ENCODE assay signal across 9 cellular contexts in the genomic region with DNA sequence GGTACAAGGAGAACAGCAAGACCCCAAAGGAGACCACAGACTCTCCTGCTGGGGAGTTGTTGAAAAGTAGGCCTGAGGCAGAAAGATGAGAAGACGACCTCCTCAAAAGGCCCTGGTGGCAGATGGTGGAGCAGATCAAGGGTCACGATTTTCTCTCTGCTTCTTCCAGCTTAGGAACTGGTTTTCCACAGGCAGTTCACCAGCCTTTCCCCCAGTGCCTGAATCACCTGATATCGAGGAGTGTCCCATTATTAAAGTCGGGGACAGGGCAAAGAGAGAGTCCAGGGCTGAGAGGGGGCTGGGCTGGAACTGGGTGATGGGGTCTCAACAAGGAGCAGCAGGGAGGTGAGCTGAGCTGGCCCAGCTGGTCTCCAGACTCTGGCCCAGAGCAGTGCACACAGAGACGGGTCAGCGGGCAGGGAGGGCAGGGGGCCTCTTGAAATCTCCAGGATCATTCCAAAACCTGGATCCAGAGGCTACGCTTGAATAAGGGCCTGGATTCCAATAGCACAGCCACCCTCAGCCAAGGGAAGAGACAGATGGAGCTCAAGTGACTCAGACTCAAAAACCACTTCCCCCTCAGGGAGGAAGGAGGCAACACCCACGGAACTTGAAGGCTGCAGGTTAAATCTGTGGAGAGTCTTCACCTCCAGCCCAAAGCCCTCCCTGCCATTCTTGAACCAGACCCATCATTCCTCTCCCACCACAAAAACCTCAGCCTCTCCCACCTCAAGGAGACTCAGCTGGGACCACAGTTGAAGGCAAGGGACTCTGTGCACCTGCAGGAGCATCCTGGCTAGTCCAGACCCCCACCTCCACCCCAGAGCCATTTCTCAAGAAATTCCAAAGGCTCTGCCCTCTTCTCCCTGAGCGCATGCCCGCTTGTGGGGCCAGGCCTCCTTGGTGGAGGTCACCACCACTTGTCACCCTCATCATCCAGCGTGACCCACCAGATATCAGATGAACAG. TPM values are rescaled to one million over a fixed set of nuclear protein-coding genes. Genes with fewer than 3 reads are reported as not detected.
DNase-seq lines count a peak whose midpoint lies in the region; ATAC-seq, FAIRE-seq and TF ChIP-seq lines count a peak whose summit lies in the region.
"Had no signal": no experiment of that assay in that cellular context is flagged by ENCODE, and none has a peak within 500 bp of the region (broad histone marks: within the 10 kb centered on the region; RNA-seq: fewer than 3 reads in every experiment).

A gene with protein sequence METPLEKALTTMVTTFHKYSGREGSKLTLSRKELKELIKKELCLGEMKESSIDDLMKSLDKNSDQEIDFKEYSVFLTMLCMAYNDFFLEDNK (minus strand): TSS at position 541 of the 968 bp plus-strand sequence. CDS start 743 bp downstream, outside the sequence.

- H3K9me3 ChIP-seq in WERI-Rb-1 (ENCODE audit: severe bottlenecking) (no peaks in the 10 kb centered on the region), endothelial cell of umbilical vein (replicated peaks; ENCODE audit: control insufficient read depth, insufficient read depth, low read length) (no peaks in the 10 kb centered on the region)

- H3K27me3 ChIP-seq in WERI-Rb-1 (ENCODE audit: insufficient read depth, low read depth, severe bottlenecking) (no peaks in the 10 kb centered on the region), endothelial cell of umbilical vein (ENCODE audit: control insufficient read depth in 2 of 2, insufficient read depth in 2 of 2, low read length in 2 of 2) (no peaks in the 10 kb centered on the region)

- H3K36me3 ChIP-seq in WERI-Rb-1 (no peaks in the 10 kb centered on the region), endothelial cell of umbilical vein (ENCODE audit: control insufficient read depth in 2 of 2, extremely low read depth in 1 of 2, insufficient read depth in 2 of 2, low read length in 2 of 2) (no peaks in the 10 kb centered on the region)

- no peak within 1 kb of the TSS for H3K4me3 ChIP-seq in WERI-Rb-1 (ENCODE audit: low read depth, low read length)
- no peak within 1 kb of the TSS for H3K4me3 ChIP-seq in endothelial cell of umbilical vein (replicated peaks in 1 of 3; ENCODE audit: insufficient read depth in 1 of 3, low read depth in 1 of 3, low read length in 3 of 3)

- TF ChIP-seq CTCF in WERI-Rb-1 (IDR thresholded peaks at IDR 0.05; ENCODE audit: low read depth, low read length) (no peak), endothelial cell of umbilical vein (IDR thresholded peaks at IDR 0.05; ENCODE audit: extremely low read depth in 1 of 2, insufficient read depth in 1 of 2, low read depth in 1 of 2, low read length in 2 of 2) (no peak)

- BruUV-seq in endothelial cell of umbilical vein (replicated peaks; lab: Mats Ljungman, UMichigan) = no TSS peak

- H3K4me1 ChIP-seq in endothelial cell of umbilical vein (ENCODE audit: control insufficient read depth, extremely low read depth, insufficient read depth, low read length) = peaks cover 12% of the 10 kb centered on the region

- H3K4me2 ChIP-seq in endothelial cell of umbilical vein (ENCODE audit: insufficient read depth, low read length) = no peak within 1 kb of the TSS

- no peak for TF ChIP-seq POLR2A in endothelial cell of umbilical vein (IDR thresholded peaks at IDR 0.05; ENCODE audit: low read depth, low read length)

- H4K20me1 ChIP-seq in endothelial cell of umbilical vein (replicated peaks; ENCODE audit: control insufficient read depth, extremely low read depth, insufficient read depth, low read length) = no peaks in the 10 kb centered on the region

- H3K9ac ChIP-seq in endothelial cell of umbilical vein (replicated peaks; ENCODE audit: extremely low read depth, insufficient read depth, low read length) = no peak within 1 kb of the TSS

- peaks cover under 1% of the 10 kb centered on the region for H3K79me2 ChIP-seq in endothelial cell of umbilical vein (ENCODE audit: control insufficient read depth, insufficient read depth, low read length)

- FAIRE-seq in endothelial cell of umbilical vein (lab: Jason Lieb, UNC) = no peak
- FAIRE-seq: A204.1 had no signal

- POLR2A ChIA-PET in endothelial cell of umbilical vein (lab: Charles Lee) = no interaction called here

- CTCF ChIA-PET in endothelial cell of umbilical vein (lab: Charles Lee) = interaction anchor here (0.7 to 1.2 kb wide), 4 partner anchors 9 to 32 kb away, joined by 3 to 4 read pairs (median 3); no protein-coding TSS in a partner anchor

- dilution Hi-C loops in endothelial cell of umbilical vein (cut with MboI; ENCODE audit: extremely low pct_ligation_motif_present, low sequenced_read_pairs) = no loop called here

- H3K9me1 ChIP-seq in endothelial cell of umbilical vein (replicated peaks; ENCODE audit: control insufficient read depth, extremely low read depth, insufficient read depth, low read length) = no peaks in the 10 kb centered on the region

- ATAC-seq in GM19467 (IDR thresholded peaks at IDR 0.05; ENCODE audit: unreplicated experiment) = no peak

- peak; percentile 21 for DNase-seq in NK-92 treated with Interleukin-12 subunit alpha and Interleukin-12 subunit beta, amount 100 ng/mL, for 24 hours (lab: John Stamatoyannopoulos, UW)
- DNase-seq in NK-92 (lab: John Stamatoyannopoulos, UW; ENCODE audit: unreplicated experiment) (no peak), WERI-Rb-1 (peak; percentile 67), endothelial cell of umbilical vein (ENCODE audit: low read depth, low spot score) (no peak), SHP77 (lab: John Stamatoyannopoulos, UW) (no peak), COLO829 (ENCODE audit: low spot score) (no peak)
- peak; percentile 61 for DNase-seq in stimulated activated CD4-positive, alpha-beta T cell treated with anti-CD3 and anti-CD28 coated beads, Interleukin-4, amount 100 ng/mL, for 24 hours

- H3K27ac ChIP-seq in WERI-Rb-1 (peak within 1 kb of the TSS; percentile 55), endothelial cell of umbilical vein (ENCODE audit: insufficient read depth, low read depth, low read length) (no peak within 1 kb of the TSS)

- intact Hi-C loops in endothelial cell of umbilical vein (cut with micrococcal nuclease) = no loop called here

- H2AFZ ChIP-seq in endothelial cell of umbilical vein (ENCODE audit: low read depth, low read length) = peak within 1 kb of the TSS; percentile 11

TF ChIP-seq in endothelial cell of umbilical vein, 7 proteins besides CTCF, POLR2A, EP300 and RAD21:
- TF ChIP-seq POLR2AphosphoS5 (IDR thresholded peaks at IDR 0.05; ENCODE audit: insufficient read depth, low read depth, low read length) (no peak), FOS (IDR thresholded peaks at IDR 0.05; ENCODE audit: borderline replicate concordance, insufficient read depth, low read length) (no peak), MYC (IDR thresholded peaks at IDR 0.05; ENCODE audit: low read depth, low read length) (no peak), GATA2 (IDR thresholded peaks at IDR 0.05; ENCODE audit: insufficient read depth, insufficient read length, low read depth, low read length) (no peak), JUN (IDR thresholded peaks at IDR 0.05; ENCODE audit: borderline replicate concordance, insufficient read depth, insufficient read length, low read depth) (no peak)
- TF ChIP-seq, protein P1, sequence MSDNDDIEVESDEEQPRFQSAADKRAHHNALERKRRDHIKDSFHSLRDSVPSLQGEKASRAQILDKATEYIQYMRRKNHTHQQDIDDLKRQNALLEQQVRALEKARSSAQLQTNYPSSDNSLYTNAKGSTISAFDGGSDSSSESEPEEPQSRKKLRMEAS (IDR thresholded peaks at IDR 0.05; ENCODE audit: insufficient read depth, insufficient read length) = no peak
TF ChIP-seq in endothelial cell of umbilical vein: peak in this region for 0.

RNA-seq across cellular contexts. Expression of the gene that starts here (rescaled TPM):
- not detected in 2 replicates for total RNA-seq in endothelial cell of umbilical vein
- not detected in 2 replicates for polyA plus RNA-seq in endothelial cell of umbilical vein
- not detected in 2 replicates for polyA plus RNA-seq in endothelial cell of umbilical vein (2011; cell fraction: cytosol; rRNA removed)
- not detected in 2 replicates for polyA plus RNA-seq in endothelial cell of umbilical vein (2011; cell fraction: nucleus; rRNA removed)
- not detected in 2 replicates for polyA plus RNA-seq in endothelial cell of umbilical vein (2012)
- not detected in 2 replicates for polyA minus RNA-seq in endothelial cell of umbilical vein
- polyA minus RNA-seq in endothelial cell of umbilical vein (2011; cell fraction: cytosol; rRNA and poly(A)+ RNA removed) = not detected
- polyA minus RNA-seq in endothelial cell of umbilical vein (2011; cell fraction: nucleus; rRNA and poly(A)+ RNA removed) = not detected in 2 replicates

Comparison
In these comparisons a context has a peak if more than half of its experiments do, and no peak if none do; other contexts are left out.
1. DNase-seq: peak in NK-92 treated with Interleukin-12 subunit alpha and Interleukin-12 subunit beta, amount 100 ng/mL, for 24 hours (single experiment), WERI-Rb-1 (single experiment) and stimulated activated CD4-positive, alpha-beta T cell treated with anti-CD3 and anti-CD28 coated beads, Interleukin-4, amount 100 ng/mL, for 24 hours (single experiment); none in NK-92 (single experiment), endothelial cell of umbilical vein (single experiment), SHP77 (0 of 2) and COLO829 (single experiment).